ENCODE assay signal across 14 cellular contexts in genomic region chr1:197914510-197914909, GRCh38. TPM values are rescaled to one million over a fixed set of nuclear protein-coding genes. Genes with fewer than 3 reads are reported as not detected.
DNase-seq lines count a peak whose midpoint lies in the region; ATAC-seq and TF ChIP-seq lines count a peak whose summit lies in the region.
"Had no signal": no experiment of that assay in that cellular context is flagged by ENCODE, and none has a peak within 500 bp of the region (broad histone marks: within the 10 kb centered on the region; RNA-seq: fewer than 3 reads in every experiment).

No MANE protein-coding gene starts in this region.

- no peak overlapping the region for H3K9ac ChIP-seq in SK-N-MC (ENCODE audit: insufficient read length)
- no peak overlapping the region for H3K9ac ChIP-seq in endodermal cell (ENCODE audit: extremely low read depth, low read length, poor library complexity, severe bottlenecking)
- no peak overlapping the region for H3K9ac ChIP-seq in neural progenitor cell
- H3K9ac ChIP-seq in mammary epithelial cell (ENCODE audit: insufficient read depth, low read length): no peak overlapping the region

- H3K9me3 ChIP-seq in SK-N-MC (ENCODE audit: low read depth, low read length) (no peaks in the 10 kb centered on the region), endodermal cell (ENCODE audit: control insufficient read depth, low read length) (no peaks in the 10 kb centered on the region), neural progenitor cell (ENCODE audit: low read depth) (no peaks in the 10 kb centered on the region), mammary epithelial cell (replicated peaks; ENCODE audit: insufficient read depth, low read length) (no peaks in the 10 kb centered on the region)

- no peak for ATAC-seq in GM21528 (IDR thresholded peaks at IDR 0.05; ENCODE audit: low FRiP score, unreplicated experiment)

- CTCF ChIA-PET in mammary epithelial cell (lab: Charles Lee; ENCODE audit: low non-redundant PET): interaction anchor here (0.6 kb wide), 1 partner anchor 12 kb away, joined by 4 read pairs; no protein-coding TSS in a partner anchor

- H3K79me2 ChIP-seq in neural progenitor cell (ENCODE audit: low read depth): no peaks in the 10 kb centered on the region
- H3K79me2 ChIP-seq in mammary epithelial cell (ENCODE audit: insufficient read depth, low read length): no peaks in the 10 kb centered on the region

- H3K27me3 ChIP-seq in endodermal cell (ENCODE audit: control insufficient read depth, insufficient read depth, low read length, poor library complexity, severe bottlenecking): peaks cover 100% of the 10 kb centered on the region
- H3K27me3 ChIP-seq in neural progenitor cell: peaks cover 99% of the 10 kb centered on the region
- H3K27me3 ChIP-seq in mammary epithelial cell (ENCODE audit: insufficient read depth, low read length): peaks cover 91% of the 10 kb centered on the region

- peaks cover 6% of the 10 kb centered on the region for H3K4me1 ChIP-seq in endodermal cell (ENCODE audit: control insufficient read depth, insufficient read depth, low read length)
- peaks cover 78% of the 10 kb centered on the region for H3K4me1 ChIP-seq in neural progenitor cell
- H3K4me1 ChIP-seq in mammary epithelial cell (ENCODE audit: insufficient read depth, low read length): peaks cover 37% of the 10 kb centered on the region

- WGBS in endodermal cell (ENCODE audit: insufficient coverage in 1 of 2, insufficient read length in 1 of 2), 2 experiments: 7% methylated on average over 5 of the region's 5 CpGs; no CpG with 5 or more reads in 1 of the 2 experiments
- 48% methylated on average over 4 of the region's 5 CpGs for WGBS in mammary epithelial cell (ENCODE audit: low coverage, missing lambda C conversion rate)

- no peak for TF ChIP-seq CTCF in HFFc6 (IDR thresholded peaks at IDR 0.05)
- no peak for TF ChIP-seq CTCF in endodermal cell (conservative IDR thresholded peaks at IDR 0.05)
- TF ChIP-seq CTCF in neural progenitor cell (IDR thresholded peaks at IDR 0.05): no peak
- TF ChIP-seq CTCF in mammary epithelial cell (conservative IDR thresholded peaks at IDR 0.05 in 1 of 2, IDR thresholded peaks at IDR 0.05 in 1 of 2; ENCODE audit: extremely low read depth in 1 of 2, insufficient read depth in 1 of 2, low read depth in 1 of 2, low read length in 2 of 2): no peak

- no TSS peak for BruUV-seq in mammary epithelial cell (replicated peaks; lab: Mats Ljungman, UMichigan)

- peak overlapping the region; percentile 93; the same call in 1 of the 2 replicates for H3K4me3 ChIP-seq in SK-N-MC
- peak overlapping the region; percentile 1 for H3K4me3 ChIP-seq in endodermal cell (ENCODE audit: low read length)
- peak overlapping the region; percentile 55 for H3K4me3 ChIP-seq in neural progenitor cell
- no peak overlapping the region for H3K4me3 ChIP-seq in mammary epithelial cell (replicated peaks in 1 of 3; ENCODE audit: insufficient read depth in 1 of 3, low read depth in 2 of 3, low read length in 3 of 3)

- H3K27ac ChIP-seq in SK-N-MC: peak overlapping the region; percentile 61; the same call in 1 of the 2 replicates
- H3K27ac ChIP-seq in endodermal cell (ENCODE audit: low read depth, low read length): no peak overlapping the region
- H3K27ac ChIP-seq in neural progenitor cell: no peak overlapping the region
- no peak overlapping the region for H3K27ac ChIP-seq in mammary epithelial cell (ENCODE audit: insufficient read depth, low read depth, low read length)

- H3K4me1 Mint-ChIP-seq in HFFc6 (ENCODE audit: low read depth) (peaks cover 59% of the 10 kb centered on the region), endodermal cell (peaks cover 69% of the 10 kb centered on the region), neural progenitor cell (peaks cover 62% of the 10 kb centered on the region)

- H4K20me1 ChIP-seq in neural progenitor cell (ENCODE audit: low read depth) (peaks cover 35% of the 10 kb centered on the region), mammary epithelial cell (ENCODE audit: insufficient read depth, low read length) (no peaks in the 10 kb centered on the region)

- H2AFZ ChIP-seq in neural progenitor cell (replicated peaks): no peak overlapping the region
- H2AFZ ChIP-seq in mammary epithelial cell (ENCODE audit: low read depth, low read length): no peak overlapping the region

- H3K4me2 ChIP-seq in neural progenitor cell (peak overlapping the region; percentile 92), mammary epithelial cell (ENCODE audit: insufficient read depth, low read depth, low read length) (no peak overlapping the region)

- H3K9me3 Mint-ChIP-seq in HFFc6 (no peaks in the 10 kb centered on the region), endodermal cell (no peaks in the 10 kb centered on the region), neural progenitor cell (peaks cover 1% of the 10 kb centered on the region)

- H3K27ac Mint-ChIP-seq in HFFc6 (peak overlapping the region; percentile 89), endodermal cell (no peak overlapping the region), neural progenitor cell (no peak overlapping the region)
- H3K27ac Mint-ChIP-seq: CD4-positive, CD25-positive, alpha-beta regulatory T cell had no signal

- dilution Hi-C loops in mammary epithelial cell (cut with HindIII; ENCODE audit: low sequenced_read_pairs): no loop called here

- H3K36me3 Mint-ChIP-seq in HFFc6 (ENCODE audit: low read depth) (peaks cover 23% of the 10 kb centered on the region), endodermal cell (ENCODE audit: low read depth) (no peaks in the 10 kb centered on the region), neural progenitor cell (no peaks in the 10 kb centered on the region)
- H3K36me3 Mint-ChIP-seq: CD4-positive, CD25-positive, alpha-beta regulatory T cell had no signal

- H3K27me3 Mint-ChIP-seq in HFFc6 (ENCODE audit: insufficient read depth) (peaks cover 17% of the 10 kb centered on the region), endodermal cell (ENCODE audit: insufficient read depth) (peaks cover 100% of the 10 kb centered on the region), neural progenitor cell (ENCODE audit: insufficient read depth, low read depth) (peaks cover 92% of the 10 kb centered on the region)

- H3K4me3 Mint-ChIP-seq in HFFc6 (peak overlapping the region; percentile 98), endodermal cell (no peak overlapping the region), neural progenitor cell (no peak overlapping the region)

- no peak for DNase-seq in HFFc6
- DNase-seq in SK-N-MC (ENCODE audit: low read depth, low spot score): no peak
- peak; percentile 64 for DNase-seq in endodermal cell
- DNase-seq in neural progenitor cell (ENCODE audit: low spot score): no peak
- DNase-seq in mammary epithelial cell: no peak
- DNase-seq in NCI-H526 treated with DMSO at 0.1 percent for 48 hours (lab: John Stamatoyannopoulos, UW): no peak
- DNase-seq in NCI-H510A (lab: John Stamatoyannopoulos, UW): no peak
- DNase-seq: CD4-positive, CD25-positive, alpha-beta regulatory T cell; DMS79; IMR-90; MV-4-11; NCI-H526; Right ventricle myocardium superior had no signal

- H3K36me3 ChIP-seq in SK-N-MC (ENCODE audit: insufficient read depth, low read length): no peaks in the 10 kb centered on the region
- no peaks in the 10 kb centered on the region for H3K36me3 ChIP-seq in endodermal cell (ENCODE audit: control insufficient read depth, insufficient read depth, low read length)
- no peaks in the 10 kb centered on the region for H3K36me3 ChIP-seq in neural progenitor cell
- H3K36me3 ChIP-seq in mammary epithelial cell (ENCODE audit: insufficient read depth, low read length): no peaks in the 10 kb centered on the region

- intact Hi-C loops in mammary epithelial cell (cut with micrococcal nuclease): loop anchor here (2.0 to 10.0 kb wide), 3 partner anchors 243 to 770 kb away; partner anchors contain the start of gene NEK7

- peaks cover 44% of the 10 kb centered on the region for H3F3A ChIP-seq in neural progenitor cell (ENCODE audit: low read depth)

- in situ Hi-C loops in mammary epithelial cell (cut with MboI; ENCODE audit: low sequenced_read_pairs in 2 of 2): loop anchor here (10.0 to 25.0 kb wide), 2 partner anchors 390 to 773 kb away; no protein-coding TSS in a partner anchor

RNA-seq across cellular contexts. Expression of gene LHX9, which starts 2.7 kb away (rescaled TPM):
- total RNA-seq in HFFc6 (2021; fragmentation: NEBNext Ultra II Directional; extraction: Animal tissue kit (Norgen Biotek cat#: 25700)): 100 to 1,000 TPM; 126 to 183 (median 174) TPM
- not detected for total RNA-seq in endodermal cell
- polyA plus RNA-seq in endodermal cell (2013, experiment 1 of 2): 7.5 TPM
- polyA plus RNA-seq in endodermal cell (2013, experiment 2 of 2): 6.1 TPM
- 0.19 and 0.22 TPM in 2 replicates for total RNA-seq in neural progenitor cell (ENCODE audit: low replicate concordance)
- total RNA-seq in mammary epithelial cell: not detected
- not detected for polyA plus RNA-seq in mammary epithelial cell
- polyA minus RNA-seq in mammary epithelial cell: not detected
- total RNA-seq: CD4-positive, CD25-positive, alpha-beta regulatory T cell had no signal
- polyA plus RNA-seq: CD4-positive, CD25-positive, alpha-beta regulatory T cell had no signal

RNA-seq across cellular contexts. Expression of gene C1orf53, which starts 12.1 kb away (rescaled TPM):
- total RNA-seq in HFFc6 (2021; fragmentation: NEBNext Ultra II Directional; extraction: Animal tissue kit (Norgen Biotek cat#: 25700)): 10 to 100 TPM; 18.6 to 21.8 (median 19.9) TPM
- total RNA-seq in endodermal cell (1 to 10 TPM; 1.7 to 3.5 TPM), neural progenitor cell (ENCODE audit: low replicate concordance) (1.4 and 5.4 TPM in 2 replicates), mammary epithelial cell (1 to 10 TPM; 3.2 to 4.2 TPM)
- polyA plus RNA-seq in endodermal cell (2013, experiment 1 of 2): 2.4 TPM
- polyA plus RNA-seq in endodermal cell (2013, experiment 2 of 2): 3.4 TPM
- polyA plus RNA-seq in mammary epithelial cell: 3.6 TPM
- not detected for polyA minus RNA-seq in mammary epithelial cell
- total RNA-seq: CD4-positive, CD25-positive, alpha-beta regulatory T cell had no signal

Comparison
In these comparisons a context has a peak if more than half of its experiments do, and no peak if none do; other contexts are left out.
1. H3K4me3 ChIP-seq: peak in SK-N-MC (single experiment), endodermal cell (single experiment) and neural progenitor cell (single experiment); none in mammary epithelial cell (0 of 3).
2. RNA of gene LHX9, which starts 2.7 kb away (total RNA-seq): 126 to 183 TPM in HFFc6; 0.19 to 0.22 TPM in neural progenitor cell, not detected in mammary epithelial cell and not detected in endodermal cell; every median in the first group is over 100 times any median in the second.